In the genomic region with DNA sequence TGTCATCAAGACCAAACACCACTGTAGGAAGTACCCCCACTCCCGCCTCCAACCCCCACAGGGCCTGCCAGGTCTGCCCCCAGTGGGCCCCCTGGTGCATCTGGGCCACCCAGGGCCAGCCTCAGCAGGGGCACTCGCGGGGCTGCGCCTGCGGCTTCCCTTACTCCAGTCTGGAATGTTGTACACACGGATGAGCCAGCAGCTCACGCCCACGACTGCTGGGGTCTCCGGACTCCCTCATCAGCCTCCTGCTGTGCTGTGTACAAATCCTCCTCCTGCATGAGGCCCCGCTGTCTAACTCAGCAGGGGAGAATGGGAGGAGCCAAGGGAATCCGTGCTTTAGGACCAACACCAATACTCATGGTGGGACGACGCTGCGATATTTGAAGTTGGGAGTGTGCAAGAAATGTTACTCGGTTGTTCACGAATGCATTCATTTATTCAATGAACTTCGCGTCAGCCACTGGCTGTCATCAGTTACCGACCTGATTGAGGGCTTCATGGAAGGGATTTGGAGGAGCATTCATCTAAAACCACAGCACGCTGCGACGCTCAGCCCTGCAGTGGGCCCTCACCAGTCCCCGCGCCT, we compare ENCODE assay signal across 1 cellular context.
TF ChIP-seq lines count a peak whose summit lies in the region.

No MANE protein-coding gene starts in this region.

TF ChIP-seq in SK-N-SH treated with all-trans-retinoic acid at 6 μM for 48 hours, 23 proteins besides CTCF, POLR2A, EP300 and RAD21 (continued from another document):
- TF ChIP-seq, protein P1, sequence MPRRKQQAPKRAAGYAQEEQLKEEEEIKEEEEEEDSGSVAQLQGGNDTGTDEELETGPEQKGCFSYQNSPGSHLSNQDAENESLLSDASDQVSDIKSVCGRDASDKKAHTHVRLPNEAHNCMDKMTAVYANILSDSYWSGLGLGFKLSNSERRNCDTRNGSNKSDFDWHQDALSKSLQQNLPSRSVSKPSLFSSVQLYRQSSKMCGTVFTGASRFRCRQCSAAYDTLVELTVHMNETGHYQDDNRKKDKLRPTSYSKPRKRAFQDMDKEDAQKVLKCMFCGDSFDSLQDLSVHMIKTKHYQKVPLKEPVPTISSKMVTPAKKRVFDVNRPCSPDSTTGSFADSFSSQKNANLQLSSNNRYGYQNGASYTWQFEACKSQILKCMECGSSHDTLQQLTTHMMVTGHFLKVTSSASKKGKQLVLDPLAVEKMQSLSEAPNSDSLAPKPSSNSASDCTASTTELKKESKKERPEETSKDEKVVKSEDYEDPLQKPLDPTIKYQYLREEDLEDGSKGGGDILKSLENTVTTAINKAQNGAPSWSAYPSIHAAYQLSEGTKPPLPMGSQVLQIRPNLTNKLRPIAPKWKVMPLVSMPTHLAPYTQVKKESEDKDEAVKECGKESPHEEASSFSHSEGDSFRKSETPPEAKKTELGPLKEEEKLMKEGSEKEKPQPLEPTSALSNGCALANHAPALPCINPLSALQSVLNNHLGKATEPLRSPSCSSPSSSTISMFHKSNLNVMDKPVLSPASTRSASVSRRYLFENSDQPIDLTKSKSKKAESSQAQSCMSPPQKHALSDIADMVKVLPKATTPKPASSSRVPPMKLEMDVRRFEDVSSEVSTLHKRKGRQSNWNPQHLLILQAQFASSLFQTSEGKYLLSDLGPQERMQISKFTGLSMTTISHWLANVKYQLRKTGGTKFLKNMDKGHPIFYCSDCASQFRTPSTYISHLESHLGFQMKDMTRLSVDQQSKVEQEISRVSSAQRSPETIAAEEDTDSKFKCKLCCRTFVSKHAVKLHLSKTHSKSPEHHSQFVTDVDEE (CRISPR knock-in tag; IDR thresholded peaks at IDR 0.05), result no peak
- no peak for TF ChIP-seq ZC3H10 (CRISPR knock-in tag; IDR thresholded peaks at IDR 0.05)
TF ChIP-seq in SK-N-SH treated with all-trans-retinoic acid at 6 μM for 48 hours: peak in this region for 0.
